Comparison of ENCODE assay signal across 28 cellular contexts in the genomic region with DNA sequence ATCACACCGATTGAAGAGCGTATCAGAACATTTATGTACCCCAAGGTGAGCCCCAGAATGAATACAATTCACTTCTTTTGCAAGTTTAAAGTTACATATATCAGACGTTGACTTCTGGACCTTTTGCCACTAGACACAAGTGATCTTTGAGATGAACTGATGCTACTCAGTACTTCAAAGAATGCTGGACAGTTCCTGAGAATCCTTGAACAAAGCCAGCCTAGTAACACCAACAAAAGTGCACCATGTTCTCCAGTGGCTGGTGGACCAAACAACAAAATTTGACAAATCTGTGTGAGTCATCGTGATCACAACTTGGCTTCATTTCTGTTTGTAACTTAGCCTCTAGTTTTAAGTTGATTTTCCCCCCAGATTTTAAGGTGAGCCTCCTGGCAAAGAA.
"Had no signal": no experiment of that assay in that cellular context is flagged by ENCODE, and none has a peak within 500 bp of the region (broad histone marks: within the 10 kb centered on the region; RNA-seq: fewer than 3 reads in every experiment).

No MANE protein-coding gene starts in this region.

- H3K27ac ChIP-seq: ascending aorta, brain microvascular endothelial cell, Peyer's patch, RWPE1, SJCRH30 had no signal

- H3K27me3 ChIP-seq: ascending aorta, brain microvascular endothelial cell, MG63, Peyer's patch, SJCRH30 had no signal

- H3K9me3 ChIP-seq: ascending aorta, MG63, Peyer's patch, SJCRH30 had no signal

- ATAC-seq: activated CD4-positive, CD25-positive, alpha-beta regulatory T cell treated with anti-CD3 and anti-CD28 coated beads, Interleukin-2, amount 50 U/mL, for 24 hours; activated CD8-positive, alpha-beta T cell treated with anti-CD3 and anti-CD28 coated beads for 36 hours; activated naive CD4-positive, alpha-beta T cell treated with anti-CD3 and anti-CD28 coated beads, Interleukin-2, amount 50 U/mL, for 72 hours; activated naive CD8-positive, alpha-beta T cell treated with anti-CD3 and anti-CD28 coated beads, Interleukin-2, amount 50 U/mL, for 24 hours had no signal

- H3K36me3 ChIP-seq: ascending aorta, brain microvascular endothelial cell, MG63, Peyer's patch, SJCRH30 had no signal

- DNase-seq: activated CD4-positive, alpha-beta T cell treated with anti-CD3 and anti-CD28 coated beads for 4 hours; activated CD8-positive, alpha-beta memory T cell treated with anti-CD3 and anti-CD28 coated beads, Interleukin-2, amount 50 U/mL, for 4 hours; activated CD8-positive, alpha-beta T cell treated with anti-CD3 and anti-CD28 coated beads for 36 hours; activated naive CD4-positive, alpha-beta T cell; activated naive CD8-positive, alpha-beta T cell treated with anti-CD3 and anti-CD28 coated beads, Interleukin-2, amount 50 U/mL, for 24 hours; activated T-cell treated with anti-CD3 and anti-CD28 coated beads, Interleukin-2, amount 50 U/mL, for 1 hour; amniotic stem cell; brain microvascular endothelial cell; caudate nucleus; KG1; MG63; NCI-H1105; NCI-H1436; NCI-H1694 treated with DMSO at 0.1 percent for 48 hours; NCI-H2029 treated with DMSO at 0.1 percent for 48 hours; NCI-H345; NCI-H510A; NCI-H526 treated with DMSO at 0.1 percent for 48 hours; NCI-H82; OCI-M1; Peyer's patch; Right ventricle myocardium superior; SJCRH30 had no signal

- H3K27ac Mint-ChIP-seq: activated CD8-positive, alpha-beta T cell treated with anti-CD3 and anti-CD28 coated beads for 36 hours; activated naive CD4-positive, alpha-beta T cell treated with anti-CD3 and anti-CD28 coated beads, Interleukin-2, amount 50 U/mL, for 72 hours; activated naive CD8-positive, alpha-beta T cell treated with anti-CD3 and anti-CD28 coated beads, Interleukin-2, amount 50 U/mL, for 24 hours; T-helper 1 cell treated with Interleukin-12 subunit alpha and Interleukin-12 subunit beta and Interleukin-4 antibody, amounts not matched to agents 30 μg/mL and 1 μg/mL, for 36 hours had no signal

- H3K4me1 Mint-ChIP-seq: activated naive CD8-positive, alpha-beta T cell treated with anti-CD3 and anti-CD28 coated beads, Interleukin-2, amount 50 U/mL, for 24 hours had no signal

- H3K9me3 Mint-ChIP-seq: activated CD8-positive, alpha-beta T cell treated with anti-CD3 and anti-CD28 coated beads for 36 hours; activated naive CD4-positive, alpha-beta T cell treated with anti-CD3 and anti-CD28 coated beads, Interleukin-2, amount 50 U/mL, for 72 hours; activated naive CD8-positive, alpha-beta T cell treated with anti-CD3 and anti-CD28 coated beads, Interleukin-2, amount 50 U/mL, for 24 hours; T-helper 1 cell treated with Interleukin-12 subunit alpha and Interleukin-12 subunit beta and Interleukin-4 antibody, amounts not matched to agents 30 μg/mL and 1 μg/mL, for 36 hours had no signal

- H3K36me3 Mint-ChIP-seq: activated naive CD4-positive, alpha-beta T cell treated with anti-CD3 and anti-CD28 coated beads, Interleukin-2, amount 50 U/mL, for 72 hours had no signal

- H3K4me3 Mint-ChIP-seq: activated CD8-positive, alpha-beta T cell treated with anti-CD3 and anti-CD28 coated beads for 36 hours; activated naive CD8-positive, alpha-beta T cell treated with anti-CD3 and anti-CD28 coated beads, Interleukin-2, amount 50 U/mL, for 24 hours; T-helper 1 cell treated with Interleukin-12 subunit alpha and Interleukin-12 subunit beta and Interleukin-4 antibody, amounts not matched to agents 30 μg/mL and 1 μg/mL, for 36 hours had no signal

- H3K4me3 ChIP-seq: ascending aorta, MG63, Peyer's patch, SJCRH30 had no signal

- H3K27me3 Mint-ChIP-seq: activated CD8-positive, alpha-beta T cell treated with anti-CD3 and anti-CD28 coated beads for 36 hours; activated naive CD8-positive, alpha-beta T cell treated with anti-CD3 and anti-CD28 coated beads, Interleukin-2, amount 50 U/mL, for 24 hours had no signal

- H3K4me1 ChIP-seq: ascending aorta, Peyer's patch, SJCRH30 had no signal
